ENCODE assay signal across 3 cellular contexts in genomic region chr1:105072850-105073249, GRCh38.
TF ChIP-seq lines count a peak whose summit lies in the region.

No MANE protein-coding gene starts in this region.

TF ChIP-seq in SK-N-SH, 30 proteins besides CTCF, POLR2A, EP300 and RAD21:
- no peak for TF ChIP-seq IRF3 (IDR thresholded peaks at IDR 0.05; ENCODE audit: low read depth, low read length)
- no peak for TF ChIP-seq SIN3A (IDR thresholded peaks at IDR 0.05; ENCODE audit: borderline replicate concordance, low read depth, low read length)
- TF ChIP-seq PBX3 (IDR thresholded peaks at IDR 0.05): no peak
TF ChIP-seq in SK-N-SH: peak in this region for 0.

TF ChIP-seq in SK-N-SH treated with all-trans-retinoic acid at 6 μM for 48 hours, 23 proteins besides CTCF, POLR2A, EP300 and RAD21 (continued from another document):
- TF ChIP-seq PATZ1 (CRISPR knock-in tag; IDR thresholded peaks at IDR 0.05; ENCODE audit: borderline replicate concordance) (no peak), ZNF8 (CRISPR knock-in tag; IDR thresholded peaks at IDR 0.05) (no peak), PPARA (CRISPR knock-in tag; IDR thresholded peaks at IDR 0.05; ENCODE audit: borderline replicate concordance) (no peak), CSDC2 (CRISPR knock-in tag; IDR thresholded peaks at IDR 0.05) (no peak), RARB (CRISPR knock-in tag; IDR thresholded peaks at IDR 0.05) (no peak), POU6F1 (CRISPR knock-in tag; IDR thresholded peaks at IDR 0.05; ENCODE audit: borderline replicate concordance, low read depth) (no peak)

TF ChIP-seq in WTC11, 78 proteins besides CTCF, POLR2A, EP300 and RAD21 (continued from another document):
- no peak for TF ChIP-seq IRF1 (CRISPR knock-in tag; IDR thresholded peaks at IDR 0.05)
- TF ChIP-seq ARID4B (CRISPR knock-in tag; IDR thresholded peaks at IDR 0.05; ENCODE audit: borderline replicate concordance): no peak
- no peak for TF ChIP-seq TEAD4 (CRISPR knock-in tag; IDR thresholded peaks at IDR 0.05)
- TF ChIP-seq ZNF423 (CRISPR knock-in tag; IDR thresholded peaks at IDR 0.05): no peak
- TF ChIP-seq ZNF281 (CRISPR knock-in tag; IDR thresholded peaks at IDR 0.05): no peak
- TF ChIP-seq FOXJ3 (CRISPR knock-in tag; IDR thresholded peaks at IDR 0.05; ENCODE audit: borderline replicate concordance): no peak
- TF ChIP-seq RELA (CRISPR knock-in tag; IDR thresholded peaks at IDR 0.05; ENCODE audit: borderline replicate concordance): no peak
- TF ChIP-seq EMX1 (CRISPR knock-in tag; IDR thresholded peaks at IDR 0.05): no peak
- TF ChIP-seq RORB (CRISPR knock-in tag; IDR thresholded peaks at IDR 0.05): no peak
- TF ChIP-seq NR3C1 (CRISPR knock-in tag; conservative IDR thresholded peaks at IDR 0.05; ENCODE audit: low read depth): no peak
